ENCODE assay signal across 29 cellular contexts in the genomic region with DNA sequence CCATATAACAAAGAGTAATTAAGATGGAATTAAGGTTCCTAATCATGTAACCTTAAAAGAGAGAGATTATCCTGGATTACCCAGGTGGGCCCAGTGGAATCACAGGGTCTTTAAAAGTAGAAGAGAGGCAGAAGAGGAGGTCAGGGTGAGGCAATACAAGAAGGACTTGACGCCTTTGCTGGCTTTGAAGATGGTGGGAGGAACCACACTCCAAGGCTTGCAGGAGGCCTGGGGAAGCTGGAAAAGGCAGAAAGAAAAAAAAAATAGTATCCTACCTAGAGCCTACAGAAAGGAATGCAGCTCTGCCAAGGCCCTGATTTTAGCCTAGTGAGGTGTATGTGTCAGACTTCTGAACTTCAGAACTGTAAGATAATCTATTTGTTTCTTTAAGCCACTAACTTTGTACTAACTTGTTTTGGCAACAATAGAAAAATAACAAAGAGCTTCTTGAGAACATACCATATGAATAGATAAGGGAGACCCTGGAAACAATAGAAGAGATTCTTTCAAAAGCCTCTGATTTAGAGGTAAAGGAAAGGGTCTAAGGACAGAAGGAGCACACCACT.
"Had no signal": no experiment of that assay in that cellular context is flagged by ENCODE, and none has a peak within 500 bp of the region (broad histone marks: within the 10 kb centered on the region; RNA-seq: fewer than 3 reads in every experiment).

No MANE protein-coding gene starts in this region.

- ATAC-seq: activated T-cell treated with anti-CD3 and anti-CD28 coated beads, Interleukin-2, amount 50 U/mL, for 72 hours; body of pancreas; gastroesophageal sphincter; natural killer cell; sciatic nerve; stimulated activated naive CD8-positive, alpha-beta T cell treated with anti-CD3 and anti-CD28 coated beads, Interleukin-15, Interleukin-2, amounts not matched to agents 100 U/mL and 50 U/mL, for 24 hours had no signal

- H3K4me3 Mint-ChIP-seq: activated naive CD8-positive, alpha-beta T cell; activated T-cell treated with anti-CD3 and anti-CD28 coated beads, Interleukin-2, amount 50 U/mL, for 72 hours; immature natural killer cell; memory B cell; natural killer cell; type B pancreatic cell had no signal

- H3K36me3 Mint-ChIP-seq: activated naive CD8-positive, alpha-beta T cell; immature natural killer cell; memory B cell; natural killer cell; type B pancreatic cell had no signal

- H3K27ac Mint-ChIP-seq: activated naive CD8-positive, alpha-beta T cell; activated T-cell treated with anti-CD3 and anti-CD28 coated beads, Interleukin-2, amount 50 U/mL, for 72 hours; immature natural killer cell; memory B cell; natural killer cell; progenitor cell of endocrine pancreas; type B pancreatic cell had no signal

- DNase-seq: activated CD4-positive, alpha-beta T cell treated with anti-CD3 and anti-CD28 coated beads for 4 hours; activated CD4-positive, alpha-beta T cell treated with anti-CD3 and anti-CD28 coated beads, Interleukin-2, amount 50 U/mL, for 4 hours; activated naive CD4-positive, alpha-beta T cell treated with Interleukin-2 at 50 U/mL for 16 hours; activated T-cell treated with anti-CD3 and anti-CD28 coated beads for 4 hours; activated T-cell treated with anti-CD3 and anti-CD28 coated beads, Interleukin-2, amount 50 U/mL, for 72 hours; anterior cingulate cortex; body of pancreas; caudate nucleus; esophagus squamous epithelium; head of caudate nucleus; hypothalamus; immature natural killer cell; natural killer cell; ovary; stimulated activated CD4-positive, alpha-beta T cell treated with anti-CD3 and anti-CD28 coated beads, Interleukin-12 subunit alpha, Interleukin-12 subunit beta, amount 100 ng/mL, for 4 hours; stimulated activated CD4-positive, alpha-beta T cell treated with anti-CD3 and anti-CD28 coated beads, Interleukin-4, amount 100 ng/mL, for 1 hour; stimulated activated naive CD8-positive, alpha-beta T cell treated with anti-CD3 and anti-CD28 coated beads, Interleukin-15, Interleukin-2, amounts not matched to agents 100 U/mL and 50 U/mL, for 24 hours; T-helper 2 cell; testis; uterus had no signal

- H3K27me3 ChIP-seq: body of pancreas, esophagus squamous epithelium, gastroesophageal sphincter, neutrophil, ovary, testis, uterus had no signal

- H3K4me3 ChIP-seq: body of pancreas, esophagus squamous epithelium, gastroesophageal sphincter, ovary, skin epidermis, testis, uterus had no signal

- H3K27ac ChIP-seq: body of pancreas, epithelial cell of prostate, esophagus squamous epithelium, gastroesophageal sphincter, neutrophil, ovary, skin epidermis, testis had no signal

- H3K27me3 Mint-ChIP-seq: memory B cell, progenitor cell of endocrine pancreas, type B pancreatic cell had no signal

- H3K9me3 ChIP-seq: body of pancreas, esophagus squamous epithelium, gastroesophageal sphincter, neutrophil, ovary, testis, uterus had no signal

- H3K36me3 ChIP-seq: esophagus squamous epithelium, gastroesophageal sphincter, neutrophil, ovary, uterus had no signal

- H3K4me1 ChIP-seq: body of pancreas, esophagus squamous epithelium, gastroesophageal sphincter had no signal

- H3K9me3 Mint-ChIP-seq: activated T-cell treated with anti-CD3 and anti-CD28 coated beads, Interleukin-2, amount 50 U/mL, for 72 hours; memory B cell; type B pancreatic cell had no signal

- H3K4me1 Mint-ChIP-seq: immature natural killer cell, memory B cell, natural killer cell had no signal
